Comparison of ENCODE assay signal across 14 cellular contexts in genomic region chr5:178285399-178286225, GRCh38. TPM values are rescaled to one million over a fixed set of nuclear protein-coding genes. Genes with fewer than 3 reads are reported as not detected.
DNase-seq lines count a peak whose midpoint lies in the region; ATAC-seq and TF ChIP-seq lines count a peak whose summit lies in the region.
"Had no signal": no experiment of that assay in that cellular context is flagged by ENCODE, and none has a peak within 500 bp of the region (broad histone marks: within the 10 kb centered on the region; RNA-seq: fewer than 3 reads in every experiment).

No MANE protein-coding gene starts in this region.

- H3K9ac ChIP-seq in BLaER1: no peak overlapping the region
- H3K9ac ChIP-seq: KMS-11 had no signal

- no peaks in the 10 kb centered on the region for H3K9me3 ChIP-seq in BLaER1
- peaks cover 3% of the 10 kb centered on the region for H3K9me3 ChIP-seq in RWPE2 (ENCODE audit: severe bottlenecking)
- no peaks in the 10 kb centered on the region for H3K9me3 ChIP-seq in osteoblast (ENCODE audit: low read depth, low read length)
- H3K9me3 ChIP-seq in A673 (ENCODE audit: low read depth, low read length, poor library complexity, severe bottlenecking): no peaks in the 10 kb centered on the region

- H3K79me2 ChIP-seq in osteoblast (ENCODE audit: insufficient read depth, low read length): no peaks in the 10 kb centered on the region

- no peak overlapping the region for H2AFZ ChIP-seq in osteoblast (ENCODE audit: low read length)

- H3K27ac ChIP-seq in BLaER1 (no peak overlapping the region), RWPE2 (ENCODE audit: poor library complexity, severe bottlenecking) (no peak overlapping the region), osteoblast (ENCODE audit: low read depth, low read length) (no peak overlapping the region), A673 (ENCODE audit: low read depth, low read length, poor library complexity, severe bottlenecking) (no peak overlapping the region)
- H3K27ac ChIP-seq: KMS-11 had no signal

- H3K4me2 ChIP-seq in BLaER1 (peak overlapping the region; percentile 87), osteoblast (ENCODE audit: insufficient read depth, low read length) (no peak overlapping the region)
- H3K4me2 ChIP-seq: KMS-11 had no signal

- H3K27me3 ChIP-seq in BLaER1 (no peaks in the 10 kb centered on the region), RWPE2 (ENCODE audit: insufficient read depth, poor library complexity, severe bottlenecking) (no peaks in the 10 kb centered on the region), osteoblast (ENCODE audit: insufficient read depth, low read length) (peaks cover 4% of the 10 kb centered on the region), A673 (replicated peaks; ENCODE audit: insufficient read depth, low read depth, low read length, poor library complexity) (no peaks in the 10 kb centered on the region)

- intact Hi-C loops in left cardiac atrium (cut with DNase I) (loop anchor here (5.0 to 10.0 kb wide), 2 partner anchors 169 to 262 kb away; no protein-coding TSS in a partner anchor), A673 (cut with micrococcal nuclease; ENCODE audit: unreplicated experiment) (loop anchor here (2.0 kb wide), 1 partner anchor 265 kb away; no protein-coding TSS in a partner anchor)

- ATAC-seq in RWPE2 (ENCODE audit: low read depth) (no peak), left cardiac atrium (peak in 1 of 2 donors; percentile 18), HG03354 (IDR thresholded peaks at IDR 0.05; ENCODE audit: poor library complexity, severe bottlenecking, unreplicated experiment) (no peak)

- BruUV-seq in A673 (replicated peaks; lab: Mats Ljungman, UMichigan): no TSS peak

- H4K20me1 ChIP-seq in BLaER1 (no peaks in the 10 kb centered on the region; the same call in 1 of the 2 replicates), osteoblast (ENCODE audit: insufficient read depth, low read length) (no peaks in the 10 kb centered on the region)

- no peak overlapping the region for H3K4me3 ChIP-seq in BLaER1
- no peak overlapping the region for H3K4me3 ChIP-seq in RWPE2 (ENCODE audit: severe bottlenecking)
- H3K4me3 ChIP-seq in osteoblast (ENCODE audit: insufficient read depth, low read length): no peak overlapping the region
- no peak overlapping the region for H3K4me3 ChIP-seq in A673 (ENCODE audit: low read depth, low read length, poor library complexity, severe bottlenecking)

- peak; percentile 59 for DNase-seq in RWPE2 (ENCODE audit: low spot score)
- peak; percentile 17 for DNase-seq in left cardiac atrium
- peak; percentile 72 for DNase-seq in osteoblast (ENCODE audit: insufficient read length, low spot score, missing footprints)
- DNase-seq in DMS79 (lab: John Stamatoyannopoulos, UW): no peak
- no peak for DNase-seq in A673 (ENCODE audit: low spot score)
- DNase-seq: DND-41, MV-4-11, NCI-H187, NCI-H2107, NCI-H510A treated with DMSO at 0.1 percent for 48 hours, NCI-H774 had no signal

- TF ChIP-seq CTCF in RWPE2 (IDR thresholded peaks at IDR 0.05; ENCODE audit: poor library complexity, severe bottlenecking) (no peak), osteoblast (IDR thresholded peaks at IDR 0.05; ENCODE audit: extremely low read depth, low read depth, low read length) (no peak), A673 (conservative IDR thresholded peaks at IDR 0.05; ENCODE audit: low read depth, low read length) (no peak)

- CTCF ChIA-PET in A673 (lab: Charles Lee): interaction anchor here (1.0 kb wide), 1 partner anchor 51 kb away, joined by 5 read pairs; no protein-coding TSS in a partner anchor

- peaks cover 90% of the 10 kb centered on the region for H3K4me1 ChIP-seq in BLaER1
- H3K4me1 ChIP-seq in RWPE2 (ENCODE audit: insufficient read depth, poor library complexity, severe bottlenecking): peaks cover 9% of the 10 kb centered on the region
- no peaks in the 10 kb centered on the region for H3K4me1 ChIP-seq in osteoblast (ENCODE audit: insufficient read depth, low read length)
- H3K4me1 ChIP-seq in A673 (ENCODE audit: insufficient read depth, low read length, poor library complexity, severe bottlenecking): no peaks in the 10 kb centered on the region

- POLR2A ChIA-PET in A673 (lab: Charles Lee; ENCODE audit: low non-redundant PET): no interaction called here

- H3K36me3 ChIP-seq in BLaER1 (no peaks in the 10 kb centered on the region), RWPE2 (ENCODE audit: low read depth) (no peaks in the 10 kb centered on the region), osteoblast (ENCODE audit: insufficient read depth, low read length) (no peaks in the 10 kb centered on the region), A673 (ENCODE audit: insufficient read depth, low read length, poor library complexity, severe bottlenecking) (no peaks in the 10 kb centered on the region)

RNA-seq across cellular contexts. Expression of gene PHYKPL, which starts 53.0 kb away (rescaled TPM):
- total RNA-seq in left cardiac atrium (10 to 100 TPM; 43.6 to 53.5 TPM), osteoblast (35.1 and 36.5 TPM in 2 replicates), A673 (2021) (43.9 and 49.0 TPM in 2 replicates)

Comparison
In these comparisons a context has a peak if more than half of its experiments do, and no peak if none do; other contexts are left out.
1. DNase-seq: peak in RWPE2 (single experiment), left cardiac atrium (single experiment) and osteoblast (single experiment); none in DMS79 (single experiment) and A673 (single experiment).